In the genomic region with DNA sequence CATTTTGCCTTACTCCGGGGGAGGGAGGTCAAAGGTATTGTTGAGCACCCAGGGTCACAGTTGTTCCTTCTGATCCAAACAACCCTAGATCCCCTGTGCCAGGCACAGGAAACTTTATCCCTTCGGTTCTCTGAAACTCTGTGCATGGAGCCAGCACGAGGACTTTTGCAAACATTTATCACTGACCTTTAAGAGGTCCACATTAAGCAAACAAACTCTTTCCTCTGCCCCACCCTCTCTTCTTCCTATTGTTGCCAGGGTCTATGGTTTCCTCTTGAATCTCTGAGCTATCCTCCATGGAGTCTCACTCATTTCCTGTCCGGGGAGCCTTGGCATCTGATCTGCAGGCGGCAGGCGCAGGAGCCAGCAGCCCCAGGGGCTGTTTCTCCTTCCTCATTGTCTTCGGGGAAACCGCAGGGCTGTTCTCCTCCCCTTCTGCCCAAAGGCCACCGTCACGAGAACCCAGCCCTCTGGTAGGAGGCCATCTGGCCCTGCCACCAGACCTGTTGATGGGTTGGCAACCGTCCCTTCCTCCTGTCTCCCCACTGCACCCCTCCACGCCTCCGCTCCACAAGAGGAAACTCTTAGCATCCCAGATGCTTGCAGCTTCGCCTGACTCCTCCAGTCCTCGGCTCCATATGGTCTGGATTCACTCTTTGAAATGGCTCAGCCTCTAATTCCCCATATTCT, we compare ENCODE assay signal across 8 cellular contexts.
DNase-seq lines count a peak whose midpoint lies in the region; ATAC-seq, FAIRE-seq and TF ChIP-seq lines count a peak whose summit lies in the region.

No MANE protein-coding gene starts in this region.

- no peak for ATAC-seq in GM19324 (IDR thresholded peaks at IDR 0.05; ENCODE audit: low FRiP score, unreplicated experiment)

- no peak for FAIRE-seq in GM12891 (lab: Jason Lieb, UNC)

- TF ChIP-seq POLR2A in GM12891 (IDR thresholded peaks at IDR 0.05; ENCODE audit: low read depth, low read length): no peak

- DNase-seq in H4 (ENCODE audit: low spot score): peak; percentile 70
- peak; percentile 27 for DNase-seq in SHP77 treated with DMSO at 0.1 percent for 48 hours (lab: John Stamatoyannopoulos, UW)
- DNase-seq in foreskin melanocyte: peak; percentile 82
- DNase-seq in pons (ENCODE audit: low spot score): peak; percentile 77
- no peak for DNase-seq in HuH-7.5 (ENCODE audit: low spot score)
- no peak for DNase-seq in GM12891 (ENCODE audit: insufficient read length, low spot score)
- DNase-seq in SK-N-DZ (ENCODE audit: low spot score): no peak

TF ChIP-seq in GM12891, 5 proteins besides CTCF, POLR2A, EP300 and RAD21:
- TF ChIP-seq PAX5 (IDR thresholded peaks at IDR 0.05; ENCODE audit: insufficient read depth, low read length, severe bottlenecking): no peak
- TF ChIP-seq POU2F2 (IDR thresholded peaks at IDR 0.05; ENCODE audit: low read depth, low read length): no peak
- TF ChIP-seq SPI1 (IDR thresholded peaks at IDR 0.05; ENCODE audit: low read depth, low read length): no peak
- no peak for TF ChIP-seq POLR2AphosphoS5 (IDR thresholded peaks at IDR 0.05; ENCODE audit: low read depth, low read length)
- TF ChIP-seq TAF1 (IDR thresholded peaks at IDR 0.05; ENCODE audit: low read depth, low read length): no peak

Comparison
In these comparisons a context has a peak if more than half of its experiments do, and no peak if none do; other contexts are left out.
1. DNase-seq: peak in H4 (single experiment), SHP77 treated with DMSO at 0.1 percent for 48 hours (single experiment), foreskin melanocyte (single experiment) and pons (single experiment); none in HuH-7.5 (single experiment), GM12891 (single experiment) and SK-N-DZ (single experiment).